In genomic region chr2:226215902-226216503, GRCh38 we compare ENCODE assay signal across 1 cellular context.
TF ChIP-seq lines count a peak whose summit lies in the region.

No MANE protein-coding gene starts in this region.

TF ChIP-seq in GM23338, 12 proteins besides CTCF, POLR2A, EP300 and RAD21 (continued from another document):
- TF ChIP-seq, protein P1, sequence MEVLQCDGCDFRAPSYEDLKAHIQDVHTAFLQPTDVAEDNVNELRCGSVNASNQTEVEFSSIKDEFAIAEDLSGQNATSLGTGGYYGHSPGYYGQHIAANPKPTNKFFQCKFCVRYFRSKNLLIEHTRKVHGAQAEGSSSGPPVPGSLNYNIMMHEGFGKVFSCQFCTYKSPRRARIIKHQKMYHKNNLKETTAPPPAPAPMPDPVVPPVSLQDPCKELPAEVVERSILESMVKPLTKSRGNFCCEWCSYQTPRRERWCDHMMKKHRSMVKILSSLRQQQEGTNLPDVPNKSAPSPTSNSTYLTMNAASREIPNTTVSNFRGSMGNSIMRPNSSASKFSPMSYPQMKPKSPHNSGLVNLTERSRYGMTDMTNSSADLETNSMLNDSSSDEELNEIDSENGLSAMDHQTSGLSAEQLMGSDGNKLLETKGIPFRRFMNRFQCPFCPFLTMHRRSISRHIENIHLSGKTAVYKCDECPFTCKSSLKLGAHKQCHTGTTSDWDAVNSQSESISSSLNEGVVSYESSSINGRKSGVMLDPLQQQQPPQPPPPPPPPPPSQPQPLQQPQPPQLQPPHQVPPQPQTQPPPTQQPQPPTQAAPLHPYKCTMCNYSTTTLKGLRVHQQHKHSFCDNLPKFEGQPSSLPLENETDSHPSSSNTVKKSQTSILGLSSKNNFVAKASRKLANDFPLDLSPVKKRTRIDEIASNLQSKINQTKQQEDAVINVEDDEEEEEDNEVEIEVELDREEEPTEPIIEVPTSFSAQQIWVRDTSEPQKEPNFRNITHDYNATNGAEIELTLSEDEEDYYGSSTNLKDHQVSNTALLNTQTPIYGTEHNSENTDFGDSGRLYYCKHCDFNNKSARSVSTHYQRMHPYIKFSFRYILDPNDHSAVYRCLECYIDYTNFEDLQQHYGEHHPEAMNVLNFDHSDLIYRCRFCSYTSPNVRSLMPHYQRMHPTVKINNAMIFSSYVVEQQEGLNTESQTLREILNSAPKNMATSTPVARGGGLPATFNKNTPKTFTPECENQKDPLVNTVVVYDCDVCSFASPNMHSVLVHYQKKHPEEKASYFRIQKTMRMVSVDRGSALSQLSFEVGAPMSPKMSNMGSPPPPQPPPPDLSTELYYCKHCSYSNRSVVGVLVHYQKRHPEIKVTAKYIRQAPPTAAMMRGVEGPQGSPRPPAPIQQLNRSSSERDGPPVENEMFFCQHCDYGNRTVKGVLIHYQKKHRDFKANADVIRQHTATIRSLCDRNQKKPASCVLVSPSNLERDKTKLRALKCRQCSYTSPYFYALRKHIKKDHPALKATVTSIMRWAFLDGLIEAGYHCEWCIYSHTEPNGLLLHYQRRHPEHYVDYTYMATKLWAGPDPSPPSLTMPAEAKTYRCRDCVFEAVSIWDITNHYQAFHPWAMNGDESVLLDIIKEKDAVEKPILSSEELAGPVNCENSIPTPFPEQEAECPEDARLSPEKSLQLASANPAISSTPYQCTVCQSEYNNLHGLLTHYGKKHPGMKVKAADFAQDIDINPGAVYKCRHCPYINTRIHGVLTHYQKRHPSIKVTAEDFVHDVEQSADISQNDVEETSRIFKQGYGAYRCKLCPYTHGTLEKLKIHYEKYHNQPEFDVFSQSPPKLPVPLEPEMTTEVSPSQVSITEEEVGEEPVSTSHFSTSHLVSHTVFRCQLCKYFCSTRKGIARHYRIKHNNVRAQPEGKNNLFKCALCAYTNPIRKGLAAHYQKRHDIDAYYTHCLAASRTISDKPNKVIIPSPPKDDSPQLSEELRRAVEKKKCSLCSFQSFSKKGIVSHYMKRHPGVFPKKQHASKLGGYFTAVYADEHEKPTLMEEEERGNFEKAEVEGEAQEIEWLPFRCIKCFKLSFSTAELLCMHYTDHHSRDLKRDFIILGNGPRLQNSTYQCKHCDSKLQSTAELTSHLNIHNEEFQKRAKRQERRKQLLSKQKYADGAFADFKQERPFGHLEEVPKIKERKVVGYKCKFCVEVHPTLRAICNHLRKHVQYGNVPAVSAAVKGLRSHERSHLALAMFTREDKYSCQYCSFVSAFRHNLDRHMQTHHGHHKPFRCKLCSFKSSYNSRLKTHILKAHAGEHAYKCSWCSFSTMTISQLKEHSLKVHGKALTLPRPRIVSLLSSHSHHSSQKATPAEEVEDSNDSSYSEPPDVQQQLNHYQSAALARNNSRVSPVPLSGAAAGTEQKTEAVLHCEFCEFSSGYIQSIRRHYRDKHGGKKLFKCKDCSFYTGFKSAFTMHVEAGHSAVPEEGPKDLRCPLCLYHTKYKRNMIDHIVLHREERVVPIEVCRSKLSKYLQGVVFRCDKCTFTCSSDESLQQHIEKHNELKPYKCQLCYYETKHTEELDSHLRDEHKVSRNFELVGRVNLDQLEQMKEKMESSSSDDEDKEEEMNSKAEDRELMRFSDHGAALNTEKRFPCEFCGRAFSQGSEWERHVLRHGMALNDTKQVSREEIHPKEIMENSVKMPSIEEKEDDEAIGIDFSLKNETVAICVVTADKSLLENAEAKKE (CRISPR knock-in tag; IDR thresholded peaks at IDR 0.05): no peak; the same call in 1 of the 2 replicates
